1 cellular context compared by ENCODE assay signal in genomic region chr13:48094781-48095502, GRCh38.
A peak's percentile ranks its signal among the peaks of the same experiment; 100 is the strongest.
TF ChIP-seq lines count a peak whose summit lies in the region.

Gene MED4, minus strand, starts transcription at chr13:48095104. Its CDS starts 26 bp downstream, at chr13:48095078.

TF ChIP-seq in GM23338, 12 proteins besides CTCF, POLR2A, EP300 and RAD21 (continued from another document):
- TF ChIP-seq, protein P1, sequence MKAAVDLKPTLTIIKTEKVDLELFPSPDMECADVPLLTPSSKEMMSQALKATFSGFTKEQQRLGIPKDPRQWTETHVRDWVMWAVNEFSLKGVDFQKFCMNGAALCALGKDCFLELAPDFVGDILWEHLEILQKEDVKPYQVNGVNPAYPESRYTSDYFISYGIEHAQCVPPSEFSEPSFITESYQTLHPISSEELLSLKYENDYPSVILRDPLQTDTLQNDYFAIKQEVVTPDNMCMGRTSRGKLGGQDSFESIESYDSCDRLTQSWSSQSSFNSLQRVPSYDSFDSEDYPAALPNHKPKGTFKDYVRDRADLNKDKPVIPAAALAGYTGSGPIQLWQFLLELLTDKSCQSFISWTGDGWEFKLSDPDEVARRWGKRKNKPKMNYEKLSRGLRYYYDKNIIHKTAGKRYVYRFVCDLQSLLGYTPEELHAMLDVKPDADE (IDR thresholded peaks at IDR 0.05): peak; percentile 64; the same call in 1 of the 2 replicates
- TF ChIP-seq CREB1 (CRISPR knock-in tag; IDR thresholded peaks at IDR 0.05; ENCODE audit: low read depth) (peak; percentile 84), EZH2 (IDR thresholded peaks at IDR 0.05; ENCODE audit: low read depth, unreplicated experiment) (no peak), REST (IDR thresholded peaks at IDR 0.05; ENCODE audit: unreplicated experiment) (no peak), JUNB (IDR thresholded peaks at IDR 0.05; ENCODE audit: unreplicated experiment) (no peak), NANOG (IDR thresholded peaks at IDR 0.05; ENCODE audit: borderline replicate concordance) (no peak)
TF ChIP-seq in GM23338: peak in this region for 3.
